In the genomic region with DNA sequence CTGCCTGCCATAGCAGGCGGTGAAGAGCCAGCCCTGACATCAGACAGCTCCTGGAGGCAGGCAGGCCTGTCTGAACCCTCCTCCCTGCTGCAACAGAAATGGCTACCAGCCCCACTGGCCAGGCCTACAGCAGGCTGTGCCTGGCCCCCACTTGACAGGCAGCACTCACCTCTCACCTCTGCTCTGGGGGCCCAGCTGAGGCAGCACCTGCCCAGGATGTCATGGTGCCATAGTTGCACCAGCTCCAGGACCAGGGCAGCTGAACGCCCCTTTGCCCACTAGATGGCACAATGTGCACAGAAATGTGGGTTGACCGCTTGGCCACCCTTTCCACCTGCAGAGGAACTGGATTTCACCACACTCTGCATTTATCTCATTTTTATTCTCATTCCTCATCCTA, we compare ENCODE assay signal across 9 cellular contexts. TPM values are rescaled to one million over a fixed set of nuclear protein-coding genes. Genes with fewer than 3 reads are reported as not detected.
DNase-seq lines count a peak whose midpoint lies in the region; ATAC-seq and TF ChIP-seq lines count a peak whose summit lies in the region.
"Had no signal": no experiment of that assay in that cellular context is flagged by ENCODE, and none has a peak within 500 bp of the region (broad histone marks: within the 10 kb centered on the region; RNA-seq: fewer than 3 reads in every experiment).

No MANE protein-coding gene starts in this region.

- H3K4me1 Mint-ChIP-seq in activated naive CD4-positive, alpha-beta T cell treated with anti-CD3 and anti-CD28 coated beads for 36 hours (ENCODE audit: low read depth): no peaks in the 10 kb centered on the region
- H3K4me1 Mint-ChIP-seq in glutamatergic neuron (ENCODE audit: low read depth, unreplicated experiment): peaks cover 5% of the 10 kb centered on the region

- H3K9me3 Mint-ChIP-seq in activated naive CD4-positive, alpha-beta T cell treated with anti-CD3 and anti-CD28 coated beads for 36 hours: no peaks in the 10 kb centered on the region
- H3K9me3 Mint-ChIP-seq in glutamatergic neuron (ENCODE audit: unreplicated experiment): peaks cover 3% of the 10 kb centered on the region

- no peaks in the 10 kb centered on the region for H3K9me3 ChIP-seq in Loucy (ENCODE audit: insufficient read depth, low read depth, low read length)
- no peaks in the 10 kb centered on the region for H3K9me3 ChIP-seq in prostate gland
- H3K9me3 ChIP-seq in vagina: no peaks in the 10 kb centered on the region

- no peak overlapping the region for H3K4me2 ChIP-seq in Loucy (ENCODE audit: low read depth, low read length, poor library complexity, severe bottlenecking)

- no peak overlapping the region for H2AFZ ChIP-seq in Loucy (ENCODE audit: low read length)

- H3K36me3 ChIP-seq in Loucy (ENCODE audit: insufficient read depth, low read length) (peaks cover 2% of the 10 kb centered on the region; the same call in 1 of the 2 replicates), prostate gland (no peaks in the 10 kb centered on the region), vagina (no peaks in the 10 kb centered on the region)

- peak; percentile 71 for ATAC-seq in GM18498 (IDR thresholded peaks at IDR 0.05; ENCODE audit: unreplicated experiment)

- no peaks in the 10 kb centered on the region for H3K79me2 ChIP-seq in Loucy (ENCODE audit: insufficient read depth, low read length)

- no peaks in the 10 kb centered on the region for H4K20me1 ChIP-seq in Loucy (ENCODE audit: insufficient read depth, low read length, poor library complexity, severe bottlenecking)

- no peaks in the 10 kb centered on the region for H3K36me3 Mint-ChIP-seq in activated naive CD4-positive, alpha-beta T cell treated with anti-CD3 and anti-CD28 coated beads for 36 hours (ENCODE audit: low read depth)
- H3K36me3 Mint-ChIP-seq in glutamatergic neuron (ENCODE audit: unreplicated experiment): no peaks in the 10 kb centered on the region

- 37% methylated on average over 3 of the region's 3 CpGs for WGBS in prostate gland

- H3K9ac ChIP-seq in Loucy (ENCODE audit: low read depth, low read length, poor library complexity, severe bottlenecking): no peak overlapping the region

- H3K27ac ChIP-seq in prostate gland (no peak overlapping the region), vagina (no peak overlapping the region)
- H3K27ac ChIP-seq: skin epidermis had no signal

- no peak overlapping the region for H3K4me3 Mint-ChIP-seq in activated naive CD4-positive, alpha-beta T cell treated with anti-CD3 and anti-CD28 coated beads for 36 hours
- H3K4me3 Mint-ChIP-seq in glutamatergic neuron (ENCODE audit: unreplicated experiment): peak overlapping the region; percentile 39

- peak; percentile 84 for TF ChIP-seq CTCF in Loucy (conservative IDR thresholded peaks at IDR 0.05; ENCODE audit: low read length)
- peak; percentile 66 for TF ChIP-seq CTCF in glutamatergic neuron (IDR thresholded peaks at IDR 0.05; ENCODE audit: partially characterized antibody, unreplicated experiment)
- peak; percentile 58 to 89 (median 76) for TF ChIP-seq CTCF in prostate gland (IDR thresholded peaks at IDR 0.05)
- peak; percentile 68 to 81 (median 70) for TF ChIP-seq CTCF in vagina (IDR thresholded peaks at IDR 0.05)

- CTCF ChIA-PET in activated naive CD4-positive, alpha-beta T cell treated with anti-CD3 and anti-CD28 coated beads for 36 hours (lab: Charles Lee): interaction anchor here (0.6 to 5.2 kb wide), 16 partner anchors 17 to 246 kb away, joined by 3 to 38 read pairs (median 3); partner anchors contain the start of genes CAPN11, SLC35B2 and SPATS1

- TF ChIP-seq POLR2A in prostate gland (IDR thresholded peaks at IDR 0.05) (no peak), vagina (IDR thresholded peaks at IDR 0.05) (no peak)

- H3K4me1 ChIP-seq in Loucy (ENCODE audit: insufficient read depth, low read length, poor library complexity, severe bottlenecking): no peaks in the 10 kb centered on the region
- no peaks in the 10 kb centered on the region for H3K4me1 ChIP-seq in prostate gland (replicated peaks)
- no peaks in the 10 kb centered on the region for H3K4me1 ChIP-seq in vagina

- DNase-seq in ACHN (peak; percentile 72), SKM-1 (lab: John Stamatoyannopoulos, UW; ENCODE audit: unreplicated experiment) (peak; percentile 73), glutamatergic neuron (peak; percentile 82), prostate gland (ENCODE audit: low spot score) (peak; percentile 67), vagina (ENCODE audit: extremely low spot score in 2 of 2) (no peak)
- DNase-seq in activated naive CD4-positive, alpha-beta T cell treated with anti-CD3 and anti-CD28 coated beads for 36 hours: peak; percentile 89

- no peaks in the 10 kb centered on the region for H3F3A ChIP-seq in Loucy (ENCODE audit: low read depth)

- intact Hi-C loops in activated naive CD4-positive, alpha-beta T cell treated with anti-CD3 and anti-CD28 coated beads for 36 hours (cut with micrococcal nuclease): loop anchor here (1.0 to 5.0 kb wide), 4 partner anchors 56 to 242 kb away; partner anchors contain the start of gene NFKBIE
- intact Hi-C loops in prostate gland (cut with DNase I): loop anchor here (1.0 to 5.0 kb wide), 3 partner anchors 55 to 241 kb away; no protein-coding TSS in a partner anchor
- intact Hi-C loops in vagina (cut with DNase I): loop anchor here (5.0 to 10.0 kb wide), 2 partner anchors 56 to 228 kb away; no protein-coding TSS in a partner anchor

- in situ Hi-C loops in ACHN (cut with HindIII; ENCODE audit: low pct_ligation_motif_present, low pct_unique_long_range_greater_than_20kb, low sequenced_read_pairs): no loop called here

- no peak overlapping the region for H3K27ac Mint-ChIP-seq in activated naive CD4-positive, alpha-beta T cell treated with anti-CD3 and anti-CD28 coated beads for 36 hours
- peak overlapping the region; percentile 65 for H3K27ac Mint-ChIP-seq in glutamatergic neuron (ENCODE audit: unreplicated experiment)

- H3K9me2 ChIP-seq in Loucy (replicated peaks; ENCODE audit: low read depth, low read length): no peaks in the 10 kb centered on the region

- no peak overlapping the region for H3K4me3 ChIP-seq in Loucy (ENCODE audit: low read length, poor library complexity, severe bottlenecking)
- no peak overlapping the region for H3K4me3 ChIP-seq in prostate gland
- H3K4me3 ChIP-seq in vagina: no peak overlapping the region
- H3K4me3 ChIP-seq: skin epidermis had no signal

- H3K27me3 ChIP-seq in Loucy (ENCODE audit: insufficient read depth, low read length, poor library complexity, severe bottlenecking) (no peaks in the 10 kb centered on the region), prostate gland (replicated peaks; ENCODE audit: insufficient read depth) (no peaks in the 10 kb centered on the region), vagina (no peaks in the 10 kb centered on the region)

- H3K27me3 Mint-ChIP-seq in activated naive CD4-positive, alpha-beta T cell treated with anti-CD3 and anti-CD28 coated beads for 36 hours (ENCODE audit: low read depth): no peaks in the 10 kb centered on the region
- peaks cover 7% of the 10 kb centered on the region for H3K27me3 Mint-ChIP-seq in glutamatergic neuron (ENCODE audit: unreplicated experiment)

RNA-seq across cellular contexts. Expression of gene MRPL14, which starts 30.6 kb away (rescaled TPM):
- 10 to 100 TPM; 40.9 to 41.0 TPM for total RNA-seq in activated naive CD4-positive, alpha-beta T cell treated with anti-CD3 and anti-CD28 coated beads for 36 hours
- total RNA-seq in glutamatergic neuron (ENCODE audit: unreplicated experiment) (31.7 TPM), prostate gland (10 to 100 TPM; 35.7 to 48.1 TPM), vagina (36.1 TPM)

RNA-seq across cellular contexts. Expression of gene TMEM63B, which starts 30.7 kb away (rescaled TPM):
- 1 to 10 TPM; 7.8 to 8.3 TPM for total RNA-seq in activated naive CD4-positive, alpha-beta T cell treated with anti-CD3 and anti-CD28 coated beads for 36 hours
- 148 TPM for total RNA-seq in glutamatergic neuron (ENCODE audit: unreplicated experiment)
- total RNA-seq in prostate gland: 100 to 1,000 TPM in 1 of 2 donors, 10 to 100 TPM in 1; 50.9 to 113 TPM
- 32.4 TPM for total RNA-seq in vagina

Comparison
In these comparisons a context has a peak if more than half of its experiments do, and no peak if none do; other contexts are left out.
1. DNase-seq: peak in ACHN (single experiment), SKM-1 (single experiment), activated naive CD4-positive, alpha-beta T cell treated with anti-CD3 and anti-CD28 coated beads for 36 hours (single experiment), glutamatergic neuron (single experiment) and prostate gland (single experiment); none in vagina (0 of 2).
2. Peak in every context shown above with its lines, with median percentiles within 50 percentile points of each other: CTCF ChIP-seq.